In the genomic region with DNA sequence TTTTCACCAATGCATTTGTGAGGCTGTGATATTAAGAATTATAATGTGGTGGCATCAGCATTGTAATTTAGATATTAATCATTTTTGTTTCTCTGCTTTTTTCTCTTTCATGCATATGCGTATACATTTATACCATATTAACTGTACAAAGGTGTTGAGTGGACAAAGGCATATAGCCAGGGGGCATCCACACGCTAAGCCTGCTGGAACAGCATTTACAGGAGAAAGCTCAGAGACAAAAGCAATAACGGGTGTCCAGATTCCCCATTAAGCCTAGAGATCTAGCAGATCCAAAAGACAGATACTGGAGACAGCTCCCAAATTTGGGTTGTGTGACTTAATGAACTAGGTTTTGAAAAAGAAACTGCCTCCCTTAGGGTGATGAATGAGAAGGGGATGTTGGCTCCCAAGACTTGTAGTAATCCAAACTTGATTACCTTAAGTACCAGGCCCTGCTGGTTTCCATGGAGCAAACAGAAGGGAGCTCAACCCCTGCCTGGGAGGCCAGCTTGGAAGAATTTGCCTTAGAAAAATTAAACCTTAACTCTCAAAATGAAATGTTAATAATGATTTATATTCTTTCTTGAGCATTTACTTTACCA, we compare ENCODE assay signal across 15 cellular contexts.
"Had no signal": no experiment of that assay in that cellular context is flagged by ENCODE, and none has a peak within 500 bp of the region (broad histone marks: within the 10 kb centered on the region; RNA-seq: fewer than 3 reads in every experiment).

No MANE protein-coding gene starts in this region.

- H3K4me1 Mint-ChIP-seq: activated CD4-positive, alpha-beta T cell treated with anti-CD3 and anti-CD28 coated beads for 36 hours; stimulated activated naive B cell treated with anti-CD40 and anti-IgM and Interleukin-4, amounts not matched to agents 10 μg/mL and 1 μg/mL and 100 μg/mL, for 72 hours had no signal

- H3K9me3 Mint-ChIP-seq: stimulated activated naive B cell treated with anti-CD40 and anti-IgM and Interleukin-4, amounts not matched to agents 10 μg/mL and 1 μg/mL and 100 μg/mL, for 72 hours had no signal

- H3K4me3 Mint-ChIP-seq: activated CD4-positive, alpha-beta T cell treated with anti-CD3 and anti-CD28 coated beads for 36 hours; stimulated activated naive B cell treated with anti-CD40 and anti-IgM and Interleukin-4, amounts not matched to agents 10 μg/mL and 1 μg/mL and 100 μg/mL, for 72 hours had no signal

- H3K36me3 Mint-ChIP-seq: activated naive CD4-positive, alpha-beta T cell treated with anti-CD3 and anti-CD28 coated beads, Interleukin-2, amount 50 U/mL, for 72 hours; stimulated activated naive B cell treated with anti-CD40 and anti-IgM and Interleukin-4, amounts not matched to agents 10 μg/mL and 1 μg/mL and 100 μg/mL, for 72 hours had no signal

- H3K27ac ChIP-seq: adrenal gland, esophagus squamous epithelium, tibial artery had no signal

- ATAC-seq: activated CD4-positive, alpha-beta T cell treated with anti-CD3 and anti-CD28 coated beads for 36 hours; activated naive CD4-positive, alpha-beta T cell treated with anti-CD3 and anti-CD28 coated beads, Interleukin-2, amount 50 U/mL, for 72 hours; left lobe of liver; stimulated activated naive B cell treated with anti-CD40 and anti-IgM and Interleukin-4, amounts not matched to agents 10 μg/mL and 1 μg/mL and 100 μg/mL, for 72 hours had no signal

- H3K27me3 ChIP-seq: adrenal gland, esophagus squamous epithelium, tibial artery had no signal

- H3K27me3 Mint-ChIP-seq: activated CD4-positive, alpha-beta T cell treated with anti-CD3 and anti-CD28 coated beads for 36 hours; stimulated activated naive B cell treated with anti-CD40 and anti-IgM and Interleukin-4, amounts not matched to agents 10 μg/mL and 1 μg/mL and 100 μg/mL, for 72 hours had no signal

- DNase-seq: activated CD4-positive, alpha-beta T cell treated with anti-CD3 and anti-CD28 coated beads for 36 hours; activated CD4-positive, alpha-beta T cell treated with anti-CD3 and anti-CD28 coated beads, Interleukin-2, amount 50 U/mL, for 48 hours; activated gamma-delta T cell treated with Interleukin-2 at 50 U/mL for 16 hours; adrenal gland; dermis blood vessel endothelial cell; effector memory CD4-positive, alpha-beta T cell; esophagus squamous epithelium; kidney; retina; stimulated activated naive B cell treated with anti-CD40 and anti-IgM and Interleukin-4, amounts not matched to agents 10 μg/mL and 1 μg/mL and 100 μg/mL, for 72 hours; substantia nigra; tibial artery had no signal

- H3K36me3 ChIP-seq: adrenal gland, esophagus squamous epithelium, tibial artery had no signal

- H3K4me1 ChIP-seq: adrenal gland, esophagus squamous epithelium, tibial artery had no signal

- H3K9me3 ChIP-seq: adrenal gland, esophagus squamous epithelium, tibial artery had no signal

- H3K4me3 ChIP-seq: adrenal gland, esophagus squamous epithelium, lung, tibial artery had no signal

- H3K27ac Mint-ChIP-seq: activated CD4-positive, alpha-beta T cell treated with anti-CD3 and anti-CD28 coated beads for 36 hours; activated naive CD4-positive, alpha-beta T cell treated with anti-CD3 and anti-CD28 coated beads, Interleukin-2, amount 50 U/mL, for 72 hours; stimulated activated naive B cell treated with anti-CD40 and anti-IgM and Interleukin-4, amounts not matched to agents 10 μg/mL and 1 μg/mL and 100 μg/mL, for 72 hours had no signal
